ENCODE assay signal across 19 cellular contexts in the genomic region with DNA sequence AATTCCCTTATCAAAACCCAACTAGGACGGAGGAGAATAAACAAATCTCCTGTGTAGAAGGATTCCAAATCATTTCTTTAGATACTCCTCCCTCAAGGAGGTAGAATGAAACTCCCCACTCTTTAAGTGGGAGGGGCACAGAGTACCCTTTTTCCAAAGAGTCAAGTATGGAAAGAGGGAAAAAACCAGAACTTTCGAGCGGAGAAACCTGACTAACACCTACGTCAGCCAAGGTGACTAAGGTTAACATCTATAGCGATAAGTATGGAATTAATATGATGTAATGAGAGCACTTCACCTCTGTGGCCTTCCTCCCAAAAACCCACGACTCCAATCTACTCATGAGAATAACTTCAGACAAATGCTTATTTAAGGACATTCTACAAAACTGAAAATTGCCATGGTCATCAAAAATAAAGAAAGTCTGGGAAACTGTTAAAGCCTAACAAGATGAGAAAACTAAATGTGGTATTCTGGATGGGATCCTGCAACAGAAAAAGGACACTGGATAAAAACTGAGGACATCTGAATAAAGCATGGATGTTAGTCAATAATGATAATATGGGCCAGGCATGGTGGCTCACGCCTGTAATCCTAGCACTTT.
DNase-seq lines count a peak whose midpoint lies in the region; ATAC-seq and TF ChIP-seq lines count a peak whose summit lies in the region.
"Had no signal": no experiment of that assay in that cellular context is flagged by ENCODE, and none has a peak within 500 bp of the region (broad histone marks: within the 10 kb centered on the region; RNA-seq: fewer than 3 reads in every experiment).

No MANE protein-coding gene starts in this region.

- CTCF ChIA-PET in mammary epithelial cell (lab: Charles Lee; ENCODE audit: low non-redundant PET), result no interaction called here

- WGBS in mammary epithelial cell (ENCODE audit: low coverage, missing lambda C conversion rate), result 47% methylated on average over 7 of the region's 7 CpGs

- BruUV-seq in mammary epithelial cell (replicated peaks; lab: Mats Ljungman, UMichigan), result no TSS peak

- H3K9me3 ChIP-seq in mammary epithelial cell (replicated peaks; ENCODE audit: insufficient read depth, low read length), result no peaks in the 10 kb centered on the region
- H3K9me3 ChIP-seq: lower lobe of right lung, neutrophil, SK-N-SH, upper lobe of left lung had no signal

- ATAC-seq in omental fat pad (ENCODE audit: low FRiP score) (peak; percentile 61), HG03175 (IDR thresholded peaks at IDR 0.05; ENCODE audit: unreplicated experiment) (no peak), HG03039 (IDR thresholded peaks at IDR 0.05; ENCODE audit: unreplicated experiment) (no peak)
- ATAC-seq: stimulated activated naive CD8-positive, alpha-beta T cell treated with anti-CD3 and anti-CD28 coated beads, Interleukin-15, amount 100 ng/mL, for 72 hours had no signal

- in situ Hi-C loops in mammary epithelial cell (cut with MboI; ENCODE audit: low sequenced_read_pairs in 2 of 2), result no loop called here

- H3K27ac ChIP-seq in mammary epithelial cell (ENCODE audit: insufficient read depth, low read depth, low read length), result peak overlapping the region; percentile 91
- H3K27ac ChIP-seq: 22Rv1, lower lobe of right lung, upper lobe of left lung had no signal

- intact Hi-C loops in mammary epithelial cell (cut with micrococcal nuclease), result no loop called here

- TF ChIP-seq CTCF in mammary epithelial cell (conservative IDR thresholded peaks at IDR 0.05 in 1 of 2, IDR thresholded peaks at IDR 0.05 in 1 of 2; ENCODE audit: extremely low read depth in 1 of 2, insufficient read depth in 1 of 2, low read depth in 1 of 2, low read length in 2 of 2) (no peak), omental fat pad (IDR thresholded peaks at IDR 0.05) (no peak)

- no peaks in the 10 kb centered on the region for H4K20me1 ChIP-seq in mammary epithelial cell (ENCODE audit: insufficient read depth, low read length)

- H3K9ac ChIP-seq in mammary epithelial cell (ENCODE audit: insufficient read depth, low read length), result no peak overlapping the region

- H3K4me1 ChIP-seq in mammary epithelial cell (ENCODE audit: insufficient read depth, low read length), result peaks cover 22% of the 10 kb centered on the region

- DNase-seq in DMS53 (lab: John Stamatoyannopoulos, UW), result peak; percentile 1
- no peak for DNase-seq in DMS53 treated with DMSO at 0.1 percent for 48 hours (lab: John Stamatoyannopoulos, UW; ENCODE audit: unreplicated experiment)
- peak; percentile 87 for DNase-seq in NCI-H226
- peak; percentile 74 for DNase-seq in mammary epithelial cell
- DNase-seq in omental fat pad (ENCODE audit: low spot score), result no peak
- no peak for DNase-seq in COLO668 (lab: John Stamatoyannopoulos, UW; ENCODE audit: unreplicated experiment)
- DNase-seq: COR-L47; KBM-7; lower lobe of right lung; NCI-H187 treated with DMSO at 0.1 percent for 48 hours; NCI-H446; SK-N-SH; stimulated activated CD4-positive, alpha-beta T cell treated with anti-CD3 and anti-CD28 coated beads, Interleukin-4, amount 100 ng/mL, for 1 hour; stimulated activated naive CD8-positive, alpha-beta T cell treated with anti-CD3 and anti-CD28 coated beads, Interleukin-15, amount 100 ng/mL, for 72 hours; upper lobe of left lung had no signal

- H3K79me2 ChIP-seq in mammary epithelial cell (ENCODE audit: insufficient read depth, low read length), result peaks cover 31% of the 10 kb centered on the region

- no peaks in the 10 kb centered on the region for H3K36me3 ChIP-seq in mammary epithelial cell (ENCODE audit: insufficient read depth, low read length)
- H3K36me3 ChIP-seq: lower lobe of right lung, neutrophil, upper lobe of left lung had no signal

- no peak overlapping the region for H3K4me3 ChIP-seq in mammary epithelial cell (replicated peaks in 1 of 3; ENCODE audit: insufficient read depth in 1 of 3, low read depth in 2 of 3, low read length in 3 of 3)
- H3K4me3 ChIP-seq: lower lobe of right lung, upper lobe of left lung had no signal

- dilution Hi-C loops in mammary epithelial cell (cut with HindIII; ENCODE audit: low sequenced_read_pairs), result no loop called here

- no peaks in the 10 kb centered on the region for H3K27me3 ChIP-seq in mammary epithelial cell (ENCODE audit: insufficient read depth, low read length)
- H3K27me3 ChIP-seq: neutrophil, upper lobe of left lung had no signal

- no peak overlapping the region for H2AFZ ChIP-seq in mammary epithelial cell (ENCODE audit: low read depth, low read length)

- no peak overlapping the region for H3K4me2 ChIP-seq in mammary epithelial cell (ENCODE audit: insufficient read depth, low read depth, low read length)

Comparison
In these comparisons a context has a peak if more than half of its experiments do, and no peak if none do; other contexts are left out.
1. DNase-seq: peak in DMS53 (single experiment), NCI-H226 (single experiment) and mammary epithelial cell (single experiment); none in DMS53 treated with DMSO at 0.1 percent for 48 hours (single experiment), omental fat pad (single experiment) and COLO668 (single experiment).